Comparison of ENCODE assay signal across 8 cellular contexts in the genomic region with DNA sequence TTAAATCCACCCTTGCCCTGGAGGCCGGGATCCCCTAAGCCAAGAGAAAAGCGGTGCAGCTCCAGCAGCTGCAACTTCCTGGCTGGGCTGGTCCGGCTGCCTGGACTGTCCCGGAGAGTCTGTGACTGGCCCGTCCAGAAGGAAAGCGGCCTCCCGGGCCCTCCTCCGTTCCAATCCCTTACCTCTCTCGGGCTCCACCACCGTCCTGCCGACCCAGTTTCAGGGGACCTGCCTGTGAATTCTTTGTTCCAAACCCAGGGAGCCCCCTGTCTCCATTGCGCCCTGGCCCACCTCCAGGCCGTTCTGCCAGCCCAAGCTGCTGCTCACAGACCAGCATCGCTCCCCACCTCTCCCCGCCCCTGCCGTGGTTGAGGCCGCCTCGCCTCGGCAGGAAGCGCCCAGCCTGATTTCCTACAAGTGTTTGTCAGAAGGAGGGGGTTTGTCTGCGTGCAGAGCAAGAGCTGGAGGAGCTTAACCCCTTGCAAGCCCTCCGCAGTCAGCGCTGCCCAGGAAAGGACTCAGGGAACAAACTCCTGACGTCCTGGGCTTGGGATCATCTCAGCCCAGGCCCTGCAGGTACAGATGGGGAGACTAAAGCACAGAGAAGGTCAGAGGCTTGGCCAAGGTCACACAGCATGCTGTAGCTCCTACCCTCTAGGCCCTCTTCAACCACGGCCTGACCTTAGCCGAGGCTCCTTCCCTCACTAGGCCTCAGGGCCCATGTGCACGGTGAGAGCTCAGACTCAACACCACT.
A peak's percentile ranks its signal among the peaks of the same experiment; 100 is the strongest.
DNase-seq lines count a peak whose midpoint lies in the region; ATAC-seq and TF ChIP-seq lines count a peak whose summit lies in the region.

A gene with protein sequence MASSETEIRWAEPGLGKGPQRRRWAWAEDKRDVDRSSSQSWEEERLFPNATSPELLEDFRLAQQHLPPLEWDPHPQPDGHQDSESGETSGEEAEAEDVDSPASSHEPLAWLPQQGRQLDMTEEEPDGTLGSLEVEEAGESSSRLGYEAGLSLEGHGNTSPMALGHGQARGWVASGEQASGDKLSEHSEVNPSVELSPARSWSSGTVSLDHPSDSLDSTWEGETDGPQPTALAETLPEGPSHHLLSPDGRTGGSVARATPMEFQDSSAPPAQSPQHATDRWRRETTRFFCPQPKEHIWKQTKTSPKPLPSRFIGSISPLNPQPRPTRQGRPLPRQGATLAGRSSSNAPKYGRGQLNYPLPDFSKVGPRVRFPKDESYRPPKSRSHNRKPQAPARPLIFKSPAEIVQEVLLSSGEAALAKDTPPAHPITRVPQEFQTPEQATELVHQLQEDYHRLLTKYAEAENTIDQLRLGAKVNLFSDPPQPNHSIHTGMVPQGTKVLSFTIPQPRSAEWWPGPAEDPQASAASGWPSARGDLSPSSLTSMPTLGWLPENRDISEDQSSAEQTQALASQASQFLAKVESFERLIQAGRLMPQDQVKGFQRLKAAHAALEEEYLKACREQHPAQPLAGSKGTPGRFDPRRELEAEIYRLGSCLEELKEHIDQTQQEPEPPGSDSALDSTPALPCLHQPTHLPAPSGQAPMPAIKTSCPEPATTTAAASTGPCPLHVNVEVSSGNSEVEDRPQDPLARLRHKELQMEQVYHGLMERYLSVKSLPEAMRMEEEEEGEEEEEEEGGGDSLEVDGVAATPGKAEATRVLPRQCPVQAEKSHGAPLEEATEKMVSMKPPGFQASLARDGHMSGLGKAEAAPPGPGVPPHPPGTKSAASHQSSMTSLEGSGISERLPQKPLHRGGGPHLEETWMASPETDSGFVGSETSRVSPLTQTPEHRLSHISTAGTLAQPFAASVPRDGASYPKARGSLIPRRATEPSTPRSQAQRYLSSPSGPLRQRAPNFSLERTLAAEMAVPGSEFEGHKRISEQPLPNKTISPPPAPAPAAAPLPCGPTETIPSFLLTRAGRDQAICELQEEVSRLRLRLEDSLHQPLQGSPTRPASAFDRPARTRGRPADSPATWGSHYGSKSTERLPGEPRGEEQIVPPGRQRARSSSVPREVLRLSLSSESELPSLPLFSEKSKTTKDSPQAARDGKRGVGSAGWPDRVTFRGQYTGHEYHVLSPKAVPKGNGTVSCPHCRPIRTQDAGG (N-terminal part only) (minus strand): TSS at position 305 of the 754 bp plus-strand sequence. CDS start 6,649 bp downstream, outside the sequence.

- H3K4me3 ChIP-seq in HUES48 (ENCODE audit: low read depth, low read length) (peak within 1 kb of the TSS; percentile 38), cardiac fibroblast (replicated peaks in 1 of 2; ENCODE audit: low read depth in 2 of 2, low read length in 2 of 2) (peak within 1 kb of the TSS; percentile 65 to 68)

- peak; percentile 72 to 87 for DNase-seq in cardiac fibroblast (ENCODE audit: low read depth in 2 of 2)
- DNase-seq in kidney glomerular epithelial cell (lab: John Stamatoyannopoulos, UW), result peak; percentile 65
- DNase-seq in stimulated activated CD4-positive, alpha-beta T cell treated with anti-CD3 and anti-CD28 coated beads, Interleukin-1b, Interleukin-23, amount 100 ng/mL, for 1 hour (ENCODE audit: low read depth in 2 of 2), result peak; percentile 60 to 64
- no peak for DNase-seq in NCI-H1048 (lab: John Stamatoyannopoulos, UW)
- DNase-seq in NCI-H2107 treated with DMSO at 0.1 percent for 48 hours (lab: John Stamatoyannopoulos, UW; ENCODE audit: unreplicated experiment), result no peak

- TF ChIP-seq CTCF in cardiac fibroblast (IDR thresholded peaks at IDR 0.05; ENCODE audit: low read depth, low read length), result no peak

- TF ChIP-seq POLR2A in GM19193 (IDR thresholded peaks at IDR 0.05; ENCODE audit: extremely low read depth, insufficient read depth, insufficient read length), result peak; percentile 88

- peak; percentile 19 to 26 for ATAC-seq in activated CD4-positive, CD25-positive, alpha-beta regulatory T cell treated with anti-CD3 and anti-CD28 coated beads, Interleukin-2, amount 50 U/mL, for 24 hours

- no peaks in the 10 kb centered on the region for H3K9me3 ChIP-seq in HUES48 (ENCODE audit: control insufficient read depth, insufficient read depth, low read length)

- no peaks in the 10 kb centered on the region for H3K36me3 ChIP-seq in HUES48 (ENCODE audit: control insufficient read depth, insufficient read depth, low read length)

- H3K9ac ChIP-seq in HUES48 (ENCODE audit: low read depth, low read length), result no peak within 1 kb of the TSS

- H3K27ac ChIP-seq in HUES48 (ENCODE audit: low read depth, low read length), result peak within 1 kb of the TSS; percentile 52

- H3K27me3 ChIP-seq in HUES48 (ENCODE audit: control insufficient read depth, insufficient read depth, low read length), result no peaks in the 10 kb centered on the region

- H3K4me1 ChIP-seq in HUES48 (ENCODE audit: control insufficient read depth, insufficient read depth, low read length), result peaks cover 46% of the 10 kb centered on the region

Comparison
In these comparisons a context has a peak if more than half of its experiments do, and no peak if none do; other contexts are left out.
1. DNase-seq: peak in cardiac fibroblast (2 of 2), kidney glomerular epithelial cell (single experiment) and stimulated activated CD4-positive, alpha-beta T cell treated with anti-CD3 and anti-CD28 coated beads, Interleukin-1b, Interleukin-23, amount 100 ng/mL, for 1 hour (2 of 2); none in NCI-H1048 (single experiment) and NCI-H2107 treated with DMSO at 0.1 percent for 48 hours (single experiment).